Comparison of ENCODE assay signal across 8 cellular contexts in genomic region chr10:7410306-7410799, GRCh38. TPM values are rescaled to one million over a fixed set of nuclear protein-coding genes. Genes with fewer than 3 reads are reported as not detected.
A peak's percentile ranks its signal among the peaks of the same experiment; 100 is the strongest.
DNase-seq lines count a peak whose midpoint lies in the region; ATAC-seq and TF ChIP-seq lines count a peak whose summit lies in the region.

No MANE protein-coding gene starts in this region.

- no peak for TF ChIP-seq CTCF in right lobe of liver (IDR thresholded peaks at IDR 0.05)

- H3K4me1 Mint-ChIP-seq in T-cell, result peaks cover 45 to 54% (median 48%) of the 10 kb centered on the region in 3 donors

- peaks cover 0 to 40% (median 7%) of the 10 kb centered on the region in 4 donors for H3K4me1 ChIP-seq in right lobe of liver

- H3K4me3 ChIP-seq in right lobe of liver, result peak overlapping the region; percentile 52 to 67 (median 66)

- H3K9me3 Mint-ChIP-seq in T-cell, result no peaks in the 10 kb centered on the region

- CTCF ChIA-PET in T-cell (lab: Charles Lee), result interaction anchor here (0.5 to 2.0 kb wide), 28 partner anchors 16 to 1896 kb away, joined by 3 to 26 read pairs (median 4); no protein-coding TSS in a partner anchor

- ATAC-seq in GM19372 (IDR thresholded peaks at IDR 0.05; ENCODE audit: low read depth, unreplicated experiment), result peak; percentile 1
- ATAC-seq in T-cell (replicated peaks in 1 of 4), result peak in 2 of 4 experiments; percentile 9 to 11
- no peak for ATAC-seq in right lobe of liver

- no peaks in the 10 kb centered on the region for H3K9me3 ChIP-seq in right lobe of liver

- peak overlapping the region; percentile 93 to 99 (median 94) for H3K4me3 Mint-ChIP-seq in T-cell

- H3K27ac ChIP-seq in right lobe of liver, result peak overlapping the region; percentile 46 to 70 (median 60)

- TF ChIP-seq POLR2A in right lobe of liver (IDR thresholded peaks at IDR 0.05), result no peak

- H3K27me3 ChIP-seq in right lobe of liver, result peaks cover 0 to 25% of the 10 kb centered on the region in 2 donors

- peak overlapping the region; percentile 89 to 94 for H3K27ac Mint-ChIP-seq in T-cell

- POLR2A ChIA-PET in T-cell (lab: Charles Lee), result interaction anchor here (0.5 to 0.9 kb wide), 22 partner anchors 12 to 1973 kb away, joined by 3 to 11 read pairs (median 6); no protein-coding TSS in a partner anchor

- DNase-seq in T-cell (peak in 12 of 34 experiments; percentile 4 to 37 (median 26)), right lobe of liver (peak in 1 of 3 donors; percentile 25), HuH-7 (ENCODE audit: low spot score) (no peak), HuH-7.5 (ENCODE audit: low spot score) (no peak), NCI-H774 (lab: John Stamatoyannopoulos, UW) (no peak)
- DNase-seq in central memory CD4-positive, alpha-beta T cell, result peak; percentile 13
- DNase-seq in stimulated activated naive CD4-positive, alpha-beta T cell treated with Interleukin-2 at 50 U/mL for 16 hours (lab: John Stamatoyannopoulos, UW), result peak; percentile 40

- H3K27me3 Mint-ChIP-seq in T-cell, result peaks cover 0 to 4% of the 10 kb centered on the region in 2 donors

- peaks cover under 1% of the 10 kb centered on the region for H3K36me3 Mint-ChIP-seq in T-cell

- intact Hi-C loops in right lobe of liver (cut with DNase I), result loop anchor here (10.0 kb wide), 2 partner anchors 496 to 736 kb away; no protein-coding TSS in a partner anchor

- no peaks in the 10 kb centered on the region for H3K36me3 ChIP-seq in right lobe of liver

- WGBS in right lobe of liver (ENCODE audit: insufficient coverage, low coverage, low lambda C conversion rate, missing lambda C conversion rate), result 0% methylated on average over 26 of the region's 35 CpGs

RNA-seq across cellular contexts. Expression of gene SFMBT2, which starts 0.5 kb away (rescaled TPM):
- total RNA-seq in T-cell, result 10 to 100 TPM; 32.7 to 38.3 (median 36.8) TPM
- total RNA-seq in right lobe of liver, result 1 to 10 TPM; 1.4 to 3.4 (median 1.8) TPM

Comparison
In these comparisons a context has a peak if more than half of its experiments do, and no peak if none do; other contexts are left out.
1. DNase-seq: peak in central memory CD4-positive, alpha-beta T cell (single experiment) and stimulated activated naive CD4-positive, alpha-beta T cell treated with Interleukin-2 at 50 U/mL for 16 hours (single experiment); none in HuH-7 (single experiment), HuH-7.5 (single experiment) and NCI-H774 (single experiment).
2. RNA of gene SFMBT2, which starts 0.5 kb away (total RNA-seq): 32.7 to 38.3 TPM in T-cell; 1.4 to 3.4 TPM in right lobe of liver; every median in the first group is over 4 times any median in the second.